Comparison of ENCODE assay signal across 2 cellular contexts in the genomic region with DNA sequence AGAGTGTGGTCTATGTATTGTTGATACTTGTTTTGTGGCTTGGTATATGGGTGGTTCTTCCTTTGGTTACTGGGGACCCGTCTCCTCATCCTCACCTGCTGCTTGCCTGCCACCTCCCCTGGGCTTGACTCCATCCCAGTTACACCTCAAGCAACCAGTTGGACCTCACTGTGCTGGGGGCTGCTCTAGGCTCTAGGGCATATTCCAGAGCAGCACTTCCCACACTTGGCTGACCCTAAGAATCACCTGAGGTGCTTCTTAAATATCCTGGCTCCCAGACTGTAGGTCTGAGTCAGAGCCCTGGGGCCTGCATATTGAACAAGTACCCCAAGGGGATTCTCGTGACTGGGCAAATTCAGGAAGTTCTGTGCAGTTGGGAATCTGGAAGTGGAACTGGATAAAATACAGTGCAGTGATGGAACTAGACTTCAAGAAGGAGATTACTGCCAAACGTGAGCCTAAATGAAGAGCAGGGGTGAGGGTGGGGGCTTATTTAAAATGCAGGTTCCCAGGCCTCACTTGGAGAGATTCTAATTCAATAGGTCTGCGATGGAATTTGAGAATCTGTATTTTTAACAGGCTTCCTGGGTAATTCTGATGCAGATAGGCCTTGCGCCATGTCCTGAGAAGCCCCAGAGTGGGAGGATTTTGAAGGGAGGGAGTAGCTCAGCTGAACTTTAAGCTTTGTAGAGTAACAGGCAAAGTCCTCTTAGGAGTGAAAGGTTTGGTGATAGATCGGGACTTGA.
TF ChIP-seq lines count a peak whose summit lies in the region.

No MANE protein-coding gene starts in this region.

TF ChIP-seq in K562, 482 proteins besides CTCF, POLR2A, EP300 and RAD21:
- TF ChIP-seq CBFA2T3 (IDR thresholded peaks at IDR 0.05) (peak; percentile 48), SP1 (CRISPR knock-in tag; IDR thresholded peaks at IDR 0.05) (no peak)

TF ChIP-seq in liver, 16 proteins besides CTCF, POLR2A, EP300 and RAD21:
- TF ChIP-seq FOXA1 (IDR thresholded peaks at IDR 0.05) (no peak), SP1 (IDR thresholded peaks at IDR 0.05) (peak; percentile 94), GABPA (IDR thresholded peaks at IDR 0.05 in 1 of 2, conservative IDR thresholded peaks at IDR 0.05 in 1 of 2) (no peak), ATF3 (IDR thresholded peaks at IDR 0.05) (no peak), YY1 (IDR thresholded peaks at IDR 0.05) (peak; percentile 76), REST (IDR thresholded peaks at IDR 0.05) (peak; percentile 44), TAF1 (conservative IDR thresholded peaks at IDR 0.05) (no peak), HNF4G (IDR thresholded peaks at IDR 0.05) (peak; percentile 84), NR2F2 (IDR thresholded peaks at IDR 0.05) (no peak), HNF4A (conservative IDR thresholded peaks at IDR 0.05) (peak; percentile 97), JUND (IDR thresholded peaks at IDR 0.05) (peak in 1 of 2 donors; percentile 27), EGR1 (IDR thresholded peaks at IDR 0.05; ENCODE audit: low read depth in 2 of 2) (peak in 1 of 2 donors; percentile 56), RXRA (IDR thresholded peaks at IDR 0.05) (peak; percentile 71 to 77), FOXA2 (IDR thresholded peaks at IDR 0.05) (no peak)
- TF ChIP-seq, protein P1, sequence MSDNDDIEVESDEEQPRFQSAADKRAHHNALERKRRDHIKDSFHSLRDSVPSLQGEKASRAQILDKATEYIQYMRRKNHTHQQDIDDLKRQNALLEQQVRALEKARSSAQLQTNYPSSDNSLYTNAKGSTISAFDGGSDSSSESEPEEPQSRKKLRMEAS (IDR thresholded peaks at IDR 0.05): peak; percentile 48
- TF ChIP-seq, protein P2, sequence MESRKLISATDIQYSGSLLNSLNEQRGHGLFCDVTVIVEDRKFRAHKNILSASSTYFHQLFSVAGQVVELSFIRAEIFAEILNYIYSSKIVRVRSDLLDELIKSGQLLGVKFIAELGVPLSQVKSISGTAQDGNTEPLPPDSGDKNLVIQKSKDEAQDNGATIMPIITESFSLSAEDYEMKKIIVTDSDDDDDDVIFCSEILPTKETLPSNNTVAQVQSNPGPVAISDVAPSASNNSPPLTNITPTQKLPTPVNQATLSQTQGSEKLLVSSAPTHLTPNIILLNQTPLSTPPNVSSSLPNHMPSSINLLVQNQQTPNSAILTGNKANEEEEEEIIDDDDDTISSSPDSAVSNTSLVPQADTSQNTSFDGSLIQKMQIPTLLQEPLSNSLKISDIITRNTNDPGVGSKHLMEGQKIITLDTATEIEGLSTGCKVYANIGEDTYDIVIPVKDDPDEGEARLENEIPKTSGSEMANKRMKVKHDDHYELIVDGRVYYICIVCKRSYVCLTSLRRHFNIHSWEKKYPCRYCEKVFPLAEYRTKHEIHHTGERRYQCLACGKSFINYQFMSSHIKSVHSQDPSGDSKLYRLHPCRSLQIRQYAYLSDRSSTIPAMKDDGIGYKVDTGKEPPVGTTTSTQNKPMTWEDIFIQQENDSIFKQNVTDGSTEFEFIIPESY (IDR thresholded peaks at IDR 0.05): peak; percentile 88
TF ChIP-seq in liver: peak in this region for 10.
